In the genomic region with DNA sequence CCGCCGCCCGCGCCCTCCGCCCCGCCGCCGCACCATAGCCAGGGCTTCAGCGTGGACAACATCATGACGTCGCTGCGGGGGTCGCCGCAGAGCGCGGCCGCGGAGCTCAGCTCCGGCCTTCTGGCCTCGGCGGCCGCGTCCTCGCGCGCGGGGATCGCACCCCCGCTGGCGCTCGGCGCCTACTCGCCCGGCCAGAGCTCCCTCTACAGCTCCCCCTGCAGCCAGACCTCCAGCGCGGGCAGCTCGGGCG, we compare ENCODE assay signal across 9 cellular contexts. TPM values are rescaled to one million over a fixed set of nuclear protein-coding genes. Genes with fewer than 3 reads are reported as not detected.
DNase-seq lines count a peak whose midpoint lies in the region; ATAC-seq, FAIRE-seq and TF ChIP-seq lines count a peak whose summit lies in the region.
"Had no signal": no experiment of that assay in that cellular context is flagged by ENCODE, and none has a peak within 500 bp of the region (broad histone marks: within the 10 kb centered on the region; RNA-seq: fewer than 3 reads in every experiment).

No MANE protein-coding gene starts in this region.

- H3K4me3 ChIP-seq in choroid plexus epithelial cell (ENCODE audit: low read depth, low read length) (peak overlapping the region; percentile 63), ovary (peak overlapping the region; percentile 57)

- H3K4me1 Mint-ChIP-seq in activated CD8-positive, alpha-beta T cell treated with anti-CD3 and anti-CD28 coated beads for 36 hours (ENCODE audit: low read depth): peaks cover 34% of the 10 kb centered on the region

- peaks cover 7% of the 10 kb centered on the region for H3K4me1 ChIP-seq in ovary (ENCODE audit: insufficient read depth)

- H3K36me3 Mint-ChIP-seq in activated CD8-positive, alpha-beta T cell treated with anti-CD3 and anti-CD28 coated beads for 36 hours (ENCODE audit: low read depth): no peaks in the 10 kb centered on the region

- intact Hi-C loops in ovary (cut with DNase I): loop anchor here in 1 of 4 donors (10.0 kb wide), 1 partner anchor 224 kb away; no protein-coding TSS in a partner anchor
- intact Hi-C loops in activated CD8-positive, alpha-beta T cell treated with anti-CD3 and anti-CD28 coated beads for 36 hours (cut with micrococcal nuclease): no loop called here

- H3K36me3 ChIP-seq in ovary: no peaks in the 10 kb centered on the region

- CTCF ChIA-PET in activated CD8-positive, alpha-beta T cell treated with anti-CD3 and anti-CD28 coated beads for 36 hours (lab: Charles Lee): interaction anchor here (1.1 kb wide), 2 partner anchors 14 to 16 kb away, joined by 3 to 4 read pairs; no protein-coding TSS in a partner anchor

- H3K27me3 Mint-ChIP-seq in activated CD8-positive, alpha-beta T cell treated with anti-CD3 and anti-CD28 coated beads for 36 hours: peaks cover 59% of the 10 kb centered on the region

- TF ChIP-seq CTCF in choroid plexus epithelial cell (conservative IDR thresholded peaks at IDR 0.05; ENCODE audit: low read depth, low read length) (peak; percentile 29), ovary (IDR thresholded peaks at IDR 0.05) (no peak)
- no peak for TF ChIP-seq CTCF in activated CD8-positive, alpha-beta T cell treated with anti-CD3 and anti-CD28 coated beads for 36 hours (IDR thresholded peaks at IDR 0.05)

- H3K9me3 Mint-ChIP-seq in activated CD8-positive, alpha-beta T cell treated with anti-CD3 and anti-CD28 coated beads for 36 hours: no peaks in the 10 kb centered on the region

- TF ChIP-seq POLR2A in ovary (IDR thresholded peaks at IDR 0.05) (no peak), GM12892 (IDR thresholded peaks at IDR 0.05; ENCODE audit: low read depth, low read length) (no peak)

- no peak for ATAC-seq in activated CD8-positive, alpha-beta T cell treated with anti-CD3 and anti-CD28 coated beads for 36 hours

- TF ChIP-seq EP300 in ovary (IDR thresholded peaks at IDR 0.05): no peak

- no peak for FAIRE-seq in GM12892 (lab: Jason Lieb, UNC)

- H3K9me3 ChIP-seq in ovary: no peaks in the 10 kb centered on the region

- no peak overlapping the region for H3K4me3 Mint-ChIP-seq in activated CD8-positive, alpha-beta T cell treated with anti-CD3 and anti-CD28 coated beads for 36 hours

- WGBS in ovary, 3 donors: 0 to 3% (median 1%) methylated on average over 16 to 38 of the region's 38 CpGs

- DNase-seq in COLO668 (lab: John Stamatoyannopoulos, UW; ENCODE audit: unreplicated experiment) (peak; percentile 63), HuH-7 (ENCODE audit: low spot score) (peak; percentile 82), choroid plexus epithelial cell (ENCODE audit: low read depth) (no peak), ovary (no peak), RKO (ENCODE audit: low spot score) (no peak), GM12892 (ENCODE audit: insufficient read length) (no peak), NOMO-1 treated with dmso at 0.1 percent for 144 hours (lab: John Stamatoyannopoulos, UW; ENCODE audit: unreplicated experiment) (no peak)
- DNase-seq in activated CD8-positive, alpha-beta T cell treated with anti-CD3 and anti-CD28 coated beads for 36 hours: no peak
- DNase-seq: NCI-H2107 had no signal

- POLR2A ChIA-PET in activated CD8-positive, alpha-beta T cell treated with anti-CD3 and anti-CD28 coated beads for 36 hours (lab: Charles Lee): interaction anchor here (0.8 kb wide), 1 partner anchor 13 kb away, joined by 3 read pairs; no protein-coding TSS in a partner anchor

- no peak overlapping the region for H3K27ac Mint-ChIP-seq in activated CD8-positive, alpha-beta T cell treated with anti-CD3 and anti-CD28 coated beads for 36 hours

- no peaks in the 10 kb centered on the region for H3K27me3 ChIP-seq in ovary

- peak overlapping the region; percentile 90 to 92 for H3K27ac ChIP-seq in ovary

RNA-seq across cellular contexts. Expression of a gene that starts 1.5 kb away (rescaled TPM):
- 10 to 100 TPM in 1 of 7 donors, 1 to 10 TPM in 6; 4.3 to 15.9 (median 5.8) TPM for total RNA-seq in ovary
- polyA plus RNA-seq in ovary: 10 to 100 TPM in 1 of 2 donors, 1 to 10 TPM in 1; 6.5 to 21.2 TPM
- total RNA-seq in activated CD8-positive, alpha-beta T cell treated with anti-CD3 and anti-CD28 coated beads for 36 hours: under 1 TPM in 1 of 2 experiments, not detected in 1; 0.16 TPM
- polyA plus RNA-seq in GM12892 (2012; ENCODE audit: missing spikeins): 0.30 TPM

Comparison
In these comparisons a context has a peak if more than half of its experiments do, and no peak if none do; other contexts are left out.
1. DNase-seq: peak in COLO668 (single experiment) and HuH-7 (single experiment); none in choroid plexus epithelial cell (single experiment), ovary (0 of 5), activated CD8-positive, alpha-beta T cell treated with anti-CD3 and anti-CD28 coated beads for 36 hours (single experiment), RKO (single experiment), GM12892 (single experiment) and NOMO-1 treated with dmso at 0.1 percent for 144 hours (single experiment).
2. RNA of a gene that starts 1.5 kb away (total RNA-seq): 4.3 to 15.9 TPM in ovary; 0.16 TPM in activated CD8-positive, alpha-beta T cell treated with anti-CD3 and anti-CD28 coated beads for 36 hours; every median in the first group is over 4 times any median in the second.